In the genomic region with DNA sequence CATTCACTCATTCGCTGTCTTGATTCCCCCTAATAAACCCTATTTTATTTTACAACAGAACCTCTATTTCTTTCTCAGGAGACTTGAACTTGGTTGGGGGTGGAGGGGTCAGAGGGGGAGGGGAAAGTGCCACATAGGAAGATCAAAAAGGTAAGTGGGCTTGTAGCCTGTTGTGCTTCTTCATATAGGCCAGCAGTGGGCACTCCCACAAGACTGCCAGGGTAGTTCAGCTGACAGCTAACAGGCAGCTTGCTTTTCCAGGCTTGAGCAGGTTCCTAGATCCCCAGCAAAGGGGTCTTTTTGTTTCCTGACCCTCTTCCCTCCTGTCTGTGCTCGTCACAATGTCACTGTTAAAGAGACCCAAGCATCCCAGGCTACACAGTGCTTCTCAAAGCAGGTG, we compare ENCODE assay signal across 13 cellular contexts. TPM values are rescaled to one million over a fixed set of nuclear protein-coding genes. Genes with fewer than 3 reads are reported as not detected.
DNase-seq lines count a peak whose midpoint lies in the region; ATAC-seq, FAIRE-seq and TF ChIP-seq lines count a peak whose summit lies in the region.
"Had no signal": no experiment of that assay in that cellular context is flagged by ENCODE, and none has a peak within 500 bp of the region (broad histone marks: within the 10 kb centered on the region; RNA-seq: fewer than 3 reads in every experiment).

No MANE protein-coding gene starts in this region.

- in situ Hi-C loops in SK-MEL-5 (cut with HindIII; ENCODE audit: low pct_unique_long_range_greater_than_20kb, low sequenced_read_pairs), result no loop called here

- H3K36me3 ChIP-seq in BJ (ENCODE audit: control insufficient read depth, insufficient read depth, low read length) (no peaks in the 10 kb centered on the region), adrenal gland (replicated peaks in 1 of 2) (no peaks in the 10 kb centered on the region), upper lobe of right lung (no peaks in the 10 kb centered on the region)
- H3K36me3 ChIP-seq: spleen had no signal

- no peak overlapping the region for H3K4me3 ChIP-seq in BJ (ENCODE audit: low read depth, low read length)
- H3K4me3 ChIP-seq in foreskin fibroblast (ENCODE audit: low read depth in 1 of 2, low read length in 2 of 2), result no peak overlapping the region
- H3K4me3 ChIP-seq in adrenal gland, result no peak overlapping the region
- H3K4me3 ChIP-seq in upper lobe of right lung, result no peak overlapping the region
- H3K4me3 ChIP-seq: spleen had no signal

- CTCF ChIA-PET in BJ (lab: Yijun Ruan, JAX), result interaction anchor here (1.0 to 1.4 kb wide), 2 partner anchors 9 to 401 kb away, joined by 3 read pairs; no protein-coding TSS in a partner anchor

- intact Hi-C loops in adrenal gland (cut with DNase I) (no loop called here), upper lobe of right lung (cut with DNase I) (no loop called here)

- 58 to 97% (median 79%) methylated on average over 2 of the region's 2 CpGs for WGBS in adrenal gland, 4 donors

- TF ChIP-seq POLR2A in GM12891 (IDR thresholded peaks at IDR 0.05; ENCODE audit: low read depth, low read length) (no peak), adrenal gland (IDR thresholded peaks at IDR 0.05) (no peak)

- ATAC-seq in upper lobe of right lung, result no peak
- ATAC-seq: activated CD8-positive, alpha-beta memory T cell treated with anti-CD3 and anti-CD28 coated beads, Interleukin-2, amount 10 ng/mL, durations not matched to agents 7 days and 5 days had no signal

- TF ChIP-seq CTCF in BJ (IDR thresholded peaks at IDR 0.05; ENCODE audit: insufficient read depth, low read depth, low read length) (peak; percentile 25; the same call in 1 of the 2 replicates), foreskin fibroblast (IDR thresholded peaks at IDR 0.05; ENCODE audit: low read depth, low read length) (peak; percentile 18), adrenal gland (IDR thresholded peaks at IDR 0.05) (no peak), upper lobe of right lung (IDR thresholded peaks at IDR 0.05) (no peak)

- FAIRE-seq in GM12891 (lab: Jason Lieb, UNC), result peak; percentile 13

- DNase-seq in BJ (ENCODE audit: low read depth) (no peak), GM12891 (ENCODE audit: insufficient read length, low spot score) (no peak), SK-MEL-5 (ENCODE audit: low read depth, low spot score) (peak; percentile 40), foreskin fibroblast (peak in 1 of 2 donors; percentile 18), adrenal gland (no peak), inferior parietal cortex (ENCODE audit: extremely low spot score) (no peak), anterior cingulate cortex (lab: John Stamatoyannopoulos, UW) (no peak), upper lobe of right lung (no peak)
- DNase-seq: activated CD8-positive, alpha-beta memory T cell treated with anti-CD3 and anti-CD28 coated beads, Interleukin-2, amount 10 ng/mL, durations not matched to agents 7 days and 5 days; NCI-H446 treated with DMSO at 0.1 percent for 48 hours; spleen had no signal

- H3K27ac ChIP-seq in adrenal gland (no peak overlapping the region), upper lobe of right lung (no peak overlapping the region)
- H3K27ac ChIP-seq: spleen had no signal

- no peaks in the 10 kb centered on the region for H3K9me3 ChIP-seq in adrenal gland (replicated peaks in 1 of 3)
- no peaks in the 10 kb centered on the region for H3K9me3 ChIP-seq in upper lobe of right lung
- H3K9me3 ChIP-seq: spleen had no signal

- H3K4me1 ChIP-seq in adrenal gland (replicated peaks in 1 of 2) (no peaks in the 10 kb centered on the region), upper lobe of right lung (no peaks in the 10 kb centered on the region)
- H3K4me1 ChIP-seq: spleen had no signal

- H3K27me3 ChIP-seq in BJ (ENCODE audit: control insufficient read depth, insufficient read depth, low read length) (no peaks in the 10 kb centered on the region), adrenal gland (no peaks in the 10 kb centered on the region), upper lobe of right lung (no peaks in the 10 kb centered on the region)
- H3K27me3 ChIP-seq: spleen had no signal

- POLR2A ChIA-PET in BJ (lab: Charles Lee), result no interaction called here

TF ChIP-seq in GM12891, 5 proteins besides CTCF, POLR2A, EP300 and RAD21:
- TF ChIP-seq POLR2AphosphoS5 (IDR thresholded peaks at IDR 0.05; ENCODE audit: low read depth, low read length) (no peak), TAF1 (IDR thresholded peaks at IDR 0.05; ENCODE audit: low read depth, low read length) (no peak), SPI1 (IDR thresholded peaks at IDR 0.05; ENCODE audit: low read depth, low read length) (no peak), PAX5 (IDR thresholded peaks at IDR 0.05; ENCODE audit: insufficient read depth, low read length, severe bottlenecking) (no peak), POU2F2 (IDR thresholded peaks at IDR 0.05; ENCODE audit: low read depth, low read length) (no peak)

RNA-seq across cellular contexts. Expression of a gene that starts 0.8 kb away (rescaled TPM):
- polyA plus RNA-seq in BJ (2011; rRNA removed), result 0.13 and 0.18 TPM in 2 replicates
- 0.10 TPM in 1 of 2 replicates, not detected in the other for polyA minus RNA-seq in BJ (2011; rRNA and poly(A)+ RNA removed)
- polyA plus RNA-seq in GM12891 (2012; ENCODE audit: low read depth, missing spikeins), result 0.03 TPM
- not detected in 2 replicates for total RNA-seq in SK-MEL-5 (2014; rRNA removed; shearing (Covaris generic))
- polyA plus RNA-seq in SK-MEL-5 (2015; cell fraction: cytosol; rRNA removed), result not detected in 2 replicates
- not detected in 2 replicates for polyA plus RNA-seq in SK-MEL-5 (2015; cell fraction: nucleus; rRNA removed)
- total RNA-seq in adrenal gland, result not detected
- under 1 TPM in 2 of 3 donors, not detected in 1; 0.09 to 0.16 TPM for polyA plus RNA-seq in adrenal gland
- not detected for total RNA-seq in upper lobe of right lung
- total RNA-seq: mononuclear cell; spleen; T-helper 1 cell treated with Interleukin-12 subunit alpha and Interleukin-12 subunit beta and Interleukin-4 antibody, amounts not matched to agents 30 ng/mL and 1 ng/mL, for 36 hours had no signal
- polyA plus RNA-seq: spleen had no signal

RNA-seq across cellular contexts. Expression of a gene that starts 38.6 kb away (rescaled TPM):
- polyA plus RNA-seq in BJ (2011; rRNA removed) (42.6 and 46.4 TPM in 2 replicates), adrenal gland (1 to 10 TPM; 1.3 to 1.5 (median 1.4) TPM)
- 85.6 and 95.1 TPM in 2 replicates for polyA minus RNA-seq in BJ (2011; rRNA and poly(A)+ RNA removed)
- polyA plus RNA-seq in GM12891 (2012; ENCODE audit: low read depth, missing spikeins), result 0.18 TPM
- 12.7 and 13.2 TPM in 2 replicates for total RNA-seq in SK-MEL-5 (2014; rRNA removed; shearing (Covaris generic))
- polyA plus RNA-seq in SK-MEL-5 (2015; cell fraction: cytosol; rRNA removed), result 12.8 and 17.7 TPM in 2 replicates
- polyA plus RNA-seq in SK-MEL-5 (2015; cell fraction: nucleus; rRNA removed), result 5.6 and 7.5 TPM in 2 replicates
- total RNA-seq in adrenal gland (1 to 10 TPM; 1.2 to 7.1 (median 4.1) TPM), upper lobe of right lung (13.6 TPM)

Comparison
In these comparisons a context has a peak if more than half of its experiments do, and no peak if none do; other contexts are left out.
1. CTCF ChIP-seq: peak in BJ (single experiment) and foreskin fibroblast (single experiment); none in adrenal gland (0 of 6) and upper lobe of right lung (single experiment).